In genomic region chr13:36418022-36418805, GRCh38 we compare ENCODE assay signal across 8 cellular contexts.
DNase-seq lines count a peak whose midpoint lies in the region; ATAC-seq and TF ChIP-seq lines count a peak whose summit lies in the region.

No MANE protein-coding gene starts in this region.

- DNase-seq in OCI-M2 (lab: John Stamatoyannopoulos, UW; ENCODE audit: unreplicated experiment): peak; percentile 68
- DNase-seq in erythroblast (lab: John Stamatoyannopoulos, UW): peak; percentile 43 to 51
- no peak for DNase-seq in NCI-H446 treated with DMSO at 0.1 percent for 48 hours (lab: John Stamatoyannopoulos, UW)
- DNase-seq in NCI-H187 (lab: John Stamatoyannopoulos, UW): no peak
- DNase-seq in GM13977 (ENCODE audit: low spot score): no peak
- no peak for DNase-seq in stimulated activated naive CD4-positive, alpha-beta T cell (lab: John Stamatoyannopoulos, UW)

- peak; percentile 81 for ATAC-seq in GM19025 (IDR thresholded peaks at IDR 0.05; ENCODE audit: low read depth, unreplicated experiment)
- peak; percentile 79 for ATAC-seq in HG02943 (IDR thresholded peaks at IDR 0.05; ENCODE audit: low read depth, unreplicated experiment)

- no peak for TF ChIP-seq POLR2A in erythroblast (IDR thresholded peaks at IDR 0.05; ENCODE audit: low read length)

- no peak for TF ChIP-seq CTCF in GM13977 (IDR thresholded peaks at IDR 0.05; ENCODE audit: extremely low read depth, insufficient read depth, missing control alignments)

- in situ Hi-C loops in GM13977 (cut with MboI; ENCODE audit: low pct_unique_long_range_greater_than_20kb, low sequenced_read_pairs, unreplicated experiment): no loop called here

Comparison
In these comparisons a context has a peak if more than half of its experiments do, and no peak if none do; other contexts are left out.
1. DNase-seq: peak in OCI-M2 (single experiment) and erythroblast (2 of 2); none in NCI-H446 treated with DMSO at 0.1 percent for 48 hours (single experiment), NCI-H187 (0 of 2), GM13977 (single experiment) and stimulated activated naive CD4-positive, alpha-beta T cell (0 of 6).